In the genomic region with DNA sequence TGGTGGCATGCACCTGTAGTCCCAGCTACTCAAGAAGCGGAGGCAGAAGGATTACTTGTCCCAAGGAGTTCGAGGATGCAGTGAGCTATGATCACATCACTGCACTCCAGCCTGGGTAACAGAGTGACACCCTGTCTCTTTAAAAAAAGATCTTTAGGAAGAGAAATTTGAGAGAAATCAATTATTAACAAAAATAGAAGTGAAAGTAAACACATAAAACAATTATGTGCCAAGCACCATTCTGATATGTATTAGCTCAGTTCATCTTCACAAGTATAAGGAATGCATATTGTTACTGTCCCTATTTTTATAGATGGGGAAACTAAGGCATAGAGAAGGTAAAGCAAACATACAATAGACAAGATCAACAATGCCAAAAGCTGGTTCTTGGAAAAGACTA, we compare ENCODE assay signal across 18 cellular contexts. TPM values are rescaled to one million over a fixed set of nuclear protein-coding genes. Genes with fewer than 3 reads are reported as not detected.
DNase-seq lines count a peak whose midpoint lies in the region; TF ChIP-seq lines count a peak whose summit lies in the region.
"Had no signal": no experiment of that assay in that cellular context is flagged by ENCODE, and none has a peak within 500 bp of the region (broad histone marks: within the 10 kb centered on the region; RNA-seq: fewer than 3 reads in every experiment).

No MANE protein-coding gene starts in this region.

- H3K4me1 Mint-ChIP-seq in chondrocyte (ENCODE audit: low read depth), result peaks cover 9% of the 10 kb centered on the region
- peaks cover 5% of the 10 kb centered on the region for H3K4me1 Mint-ChIP-seq in osteocyte (ENCODE audit: unreplicated experiment)
- H3K4me1 Mint-ChIP-seq: B cell had no signal

- no peaks in the 10 kb centered on the region for H4K20me1 ChIP-seq in PC-9 (ENCODE audit: insufficient read depth)

- BruUV-seq in PC-9 (replicated peaks; lab: Mats Ljungman, UMichigan), result no TSS peak

- H3K27me3 ChIP-seq in PC-9 (ENCODE audit: insufficient read depth, low read depth) (no peaks in the 10 kb centered on the region), uterus (no peaks in the 10 kb centered on the region)

- no peaks in the 10 kb centered on the region; the same call in 1 of the 2 replicates for H3F3A ChIP-seq in PC-9 (ENCODE audit: insufficient read depth, low read depth)

- H3K4me2 ChIP-seq in PC-9, result peak overlapping the region; percentile 19; the same call in 1 of the 2 replicates
- H3K4me2 ChIP-seq: SK-N-SH had no signal

- H3K36me3 Mint-ChIP-seq in chondrocyte (ENCODE audit: low read depth) (peaks cover 3% of the 10 kb centered on the region), osteocyte (ENCODE audit: unreplicated experiment) (no peaks in the 10 kb centered on the region)

- no peak overlapping the region for H3K4me3 ChIP-seq in PC-9
- H3K4me3 ChIP-seq in uterus, result no peak overlapping the region
- H3K4me3 ChIP-seq: K562 had no signal

- TF ChIP-seq CTCF in PC-9 (conservative IDR thresholded peaks at IDR 0.05) (no peak), chondrocyte (IDR thresholded peaks at IDR 0.05) (no peak), osteocyte (IDR thresholded peaks at IDR 0.05) (no peak), uterus (IDR thresholded peaks at IDR 0.05) (no peak)

- H3K27ac Mint-ChIP-seq in chondrocyte (ENCODE audit: unreplicated experiment) (peak overlapping the region; percentile 53), osteocyte (ENCODE audit: unreplicated experiment) (peak overlapping the region; percentile 43)
- H3K27ac Mint-ChIP-seq: B cell; CD4-positive, alpha-beta T cell had no signal

- H3K79me2 ChIP-seq in PC-9 (ENCODE audit: low read depth), result no peaks in the 10 kb centered on the region

- CTCF ChIA-PET in PC-9 (lab: Charles Lee), result no interaction called here

- H3K9me3 ChIP-seq in PC-9 (ENCODE audit: insufficient read depth, low read depth) (no peaks in the 10 kb centered on the region), uterus (peaks cover 0 to 6% of the 10 kb centered on the region in 2 donors)
- H3K9me3 ChIP-seq: SK-N-SH had no signal

- no peak overlapping the region for H3K27ac ChIP-seq in PC-9
- peak overlapping the region; percentile 65 to 84 for H3K27ac ChIP-seq in uterus

- H3K4me3 Mint-ChIP-seq in chondrocyte (ENCODE audit: unreplicated experiment) (no peak overlapping the region), osteocyte (ENCODE audit: unreplicated experiment) (no peak overlapping the region)
- H3K4me3 Mint-ChIP-seq: B cell; CD4-positive, alpha-beta T cell had no signal

- H3K9me3 Mint-ChIP-seq in chondrocyte (ENCODE audit: low read depth), result peaks cover 27% of the 10 kb centered on the region
- peaks cover 6% of the 10 kb centered on the region for H3K9me3 Mint-ChIP-seq in osteocyte (ENCODE audit: unreplicated experiment)

- TF ChIP-seq POLR2A in uterus (IDR thresholded peaks at IDR 0.05), result no peak

- POLR2A ChIA-PET in PC-9 (lab: Charles Lee; ENCODE audit: unreplicated experiment), result no interaction called here

- H3K9me2 ChIP-seq in PC-9 (ENCODE audit: insufficient read depth), result no peaks in the 10 kb centered on the region
- H3K9me2 ChIP-seq: SK-N-SH had no signal

- DNase-seq in PC-9 (no peak), chondrocyte (ENCODE audit: low spot score) (no peak), osteocyte (ENCODE audit: extremely low spot score, unreplicated experiment) (no peak), uterus (no peak), A172 (ENCODE audit: low spot score) (no peak), hippocampal formation (lab: John Stamatoyannopoulos, UW) (no peak), NOMO-1 treated with dmso at 0.1 percent for 144 hours (lab: John Stamatoyannopoulos, UW; ENCODE audit: unreplicated experiment) (no peak)
- DNase-seq: CD4-positive, alpha-beta T cell; H7; NCI-H1417 treated with DMSO at 0.1 percent for 48 hours; NCI-H2029; NCI-H2171; NCI-H446; NK-92 treated with Interleukin-12 subunit alpha and Interleukin-12 subunit beta, amount 100 ng/mL, for 24 hours; SHP77; SK-N-SH had no signal

- H3K27me3 Mint-ChIP-seq in chondrocyte (ENCODE audit: low read depth) (peaks cover 10% of the 10 kb centered on the region), osteocyte (ENCODE audit: unreplicated experiment) (peaks cover 11% of the 10 kb centered on the region)

- H2AFZ ChIP-seq in PC-9, result no peak overlapping the region

- H3K4me1 ChIP-seq in PC-9 (replicated peaks; ENCODE audit: insufficient read depth), result peaks cover 5% of the 10 kb centered on the region; the same call in 1 of the 2 replicates
- H3K4me1 ChIP-seq in uterus, result peaks cover 0 to 10% of the 10 kb centered on the region in 2 donors

- intact Hi-C loops in PC-9 (cut with micrococcal nuclease; ENCODE audit: unreplicated experiment), result no loop called here
- intact Hi-C loops in uterus (cut with DNase I; ENCODE audit: low total_unique reads), result no loop called here

- H3K36me3 ChIP-seq in PC-9 (ENCODE audit: low read depth) (no peaks in the 10 kb centered on the region), uterus (no peaks in the 10 kb centered on the region)

RNA-seq across cellular contexts. Expression of a gene that starts 48.1 kb away (rescaled TPM):
- total RNA-seq in PC-9 (2021) (0.37 and 0.50 TPM in 2 replicates), chondrocyte (0.19 to 0.82 TPM (median 0.47 TPM) in 3 replicates), osteocyte (0.39 and 0.99 TPM in 2 replicates), uterus (1 to 10 TPM in 1 of 4 donors, under 1 TPM in 1, not detected in 2; 0.46 to 1.7 TPM)
- not detected in 2 replicates for total RNA-seq in A172 (2014; rRNA removed; shearing (Covaris generic))
